Comparison of ENCODE assay signal across 14 cellular contexts in the genomic region with DNA sequence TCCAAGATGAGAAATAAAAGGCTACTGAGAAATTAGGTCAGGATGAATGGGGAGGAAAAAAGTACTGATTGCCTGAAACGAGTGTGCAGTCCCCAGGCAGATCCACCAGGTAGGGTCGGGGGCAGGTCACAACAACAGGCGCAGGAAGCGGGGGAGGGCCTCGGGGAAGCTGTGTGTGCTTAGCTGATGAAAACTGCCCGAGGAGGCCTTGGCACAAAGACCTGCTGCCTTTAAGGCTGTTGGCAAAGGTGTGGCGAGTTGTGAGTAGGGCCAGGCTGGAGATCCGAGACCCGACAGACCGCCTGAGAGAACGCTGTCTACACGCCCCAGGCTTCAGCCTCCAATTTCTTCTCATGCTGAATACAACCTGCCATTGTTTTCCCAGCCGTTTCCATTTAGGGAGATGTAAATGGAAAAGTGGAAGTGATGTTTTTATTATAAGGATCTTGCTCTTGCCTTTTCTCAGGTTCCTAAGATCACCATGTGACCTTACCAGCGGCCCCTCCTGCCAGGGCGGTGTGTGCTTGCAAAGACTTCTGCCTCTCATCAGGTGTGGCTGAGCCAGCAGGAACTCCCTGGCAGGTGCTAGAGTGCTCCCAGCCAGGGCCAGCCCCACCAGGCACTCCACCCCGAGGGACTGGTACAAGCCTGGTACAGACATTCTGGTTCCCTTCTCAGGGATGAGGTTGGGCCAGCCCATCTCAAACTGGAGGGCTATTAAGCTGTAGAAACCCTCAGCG.
DNase-seq lines count a peak whose midpoint lies in the region; ATAC-seq, FAIRE-seq and TF ChIP-seq lines count a peak whose summit lies in the region.
"Had no signal": no experiment of that assay in that cellular context is flagged by ENCODE, and none has a peak within 500 bp of the region (broad histone marks: within the 10 kb centered on the region; RNA-seq: fewer than 3 reads in every experiment).

No MANE protein-coding gene starts in this region.

- peaks cover 4 to 21% of the 10 kb centered on the region in 2 experiments for H3K36me3 ChIP-seq in SK-N-SH (replicated peaks in 1 of 2; ENCODE audit: control insufficient read depth in 1 of 2, insufficient read depth in 2 of 2, low read length in 1 of 2)
- peaks cover 9 to 25% of the 10 kb centered on the region in 2 experiments for H3K36me3 ChIP-seq in keratinocyte (ENCODE audit: control insufficient read depth in 2 of 2, extremely low read depth in 1 of 2, insufficient read depth in 2 of 2, low read length in 2 of 2)

- H2AFZ ChIP-seq in SK-N-SH (ENCODE audit: low read depth) (no peak overlapping the region), keratinocyte (ENCODE audit: control insufficient read depth, low read length) (no peak overlapping the region)

- no peak for TF ChIP-seq CTCF in SK-N-SH (IDR thresholded peaks at IDR 0.05)
- no peak for TF ChIP-seq CTCF in RWPE1 (conservative IDR thresholded peaks at IDR 0.05; ENCODE audit: low read depth)
- TF ChIP-seq CTCF in keratinocyte (optimal IDR thresholded peaks at IDR 0.05 in 1 of 3, IDR thresholded peaks at IDR 0.05 in 1 of 3, conservative IDR thresholded peaks at IDR 0.05 in 1 of 3; ENCODE audit: extremely low read depth in 1 of 3, insufficient read depth in 2 of 3, low read length in 3 of 3), result no peak
- no peak for TF ChIP-seq CTCF in type B pancreatic cell (conservative IDR thresholded peaks at IDR 0.05)

- H3K9me3 ChIP-seq in SK-N-SH, result no peaks in the 10 kb centered on the region
- no peaks in the 10 kb centered on the region for H3K9me3 ChIP-seq in keratinocyte (ENCODE audit: control insufficient read depth, low read depth, low read length)
- H3K9me3 ChIP-seq: A549, body of pancreas had no signal

- peak; percentile 55 for FAIRE-seq in keratinocyte (lab: Jason Lieb, UNC)
- FAIRE-seq: A549 had no signal

- H3K27me3 ChIP-seq in SK-N-SH (ENCODE audit: insufficient read depth), result no peaks in the 10 kb centered on the region
- H3K27me3 ChIP-seq in keratinocyte (ENCODE audit: control insufficient read depth, extremely low read depth, insufficient read depth, low read length), result no peaks in the 10 kb centered on the region
- H3K27me3 ChIP-seq: body of pancreas had no signal

- H3K9me3 Mint-ChIP-seq in type B pancreatic cell, result no peaks in the 10 kb centered on the region
- H3K9me3 Mint-ChIP-seq: activated T-cell treated with anti-CD3 and anti-CD28 coated beads, Interleukin-2, amount 50 U/mL, for 72 hours; stimulated activated naive CD8-positive, alpha-beta T cell treated with anti-CD3 and anti-CD28 coated beads, Interleukin-15, Interleukin-2, amounts not matched to agents 100 ng/mL and 50 ng/mL, for 24 hours had no signal

- H4K20me1 ChIP-seq in SK-N-SH (ENCODE audit: insufficient read depth) (peaks cover 41% of the 10 kb centered on the region), keratinocyte (ENCODE audit: control insufficient read depth, extremely low read depth, insufficient read depth, low read length) (no peaks in the 10 kb centered on the region)

- ATAC-seq in SK-N-SH treated with all-trans-retinoic acid at 6 μM for 48 hours, result no peak
- ATAC-seq: body of pancreas had no signal

- peaks cover 11 to 61% of the 10 kb centered on the region in 2 experiments for H3K4me1 ChIP-seq in SK-N-SH (ENCODE audit: control insufficient read depth in 1 of 2, insufficient read depth in 2 of 2, low read depth in 1 of 2, low read length in 1 of 2)
- peaks cover 71% of the 10 kb centered on the region for H3K4me1 ChIP-seq in keratinocyte (ENCODE audit: control insufficient read depth, extremely low read depth, insufficient read depth, low read length)
- H3K4me1 ChIP-seq: A549, body of pancreas had no signal

- no peak overlapping the region for H3K4me2 ChIP-seq in SK-N-SH
- H3K4me2 ChIP-seq in keratinocyte (ENCODE audit: control insufficient read depth, extremely low read depth, insufficient read depth, low read depth, low read length), result peak overlapping the region; percentile 51
- H3K4me2 ChIP-seq: A549 had no signal

- no peak for TF ChIP-seq EP300 in SK-N-SH (IDR thresholded peaks at IDR 0.05; ENCODE audit: borderline replicate concordance in 1 of 2, low read depth in 1 of 2, low read length in 1 of 2)

- H3K9ac ChIP-seq in SK-N-SH (no peak overlapping the region), keratinocyte (ENCODE audit: control insufficient read depth, extremely low read depth, insufficient read depth, low read length) (peak overlapping the region; percentile 6)

- no peaks in the 10 kb centered on the region for H3F3A ChIP-seq in SK-N-SH (replicated peaks; ENCODE audit: insufficient read depth)

- no peak overlapping the region for H3K4me3 ChIP-seq in SK-N-SH (ENCODE audit: low read depth in 2 of 2, low read length in 1 of 2)
- no peak overlapping the region for H3K4me3 ChIP-seq in keratinocyte (ENCODE audit: control insufficient read depth in 2 of 3, extremely low read depth in 1 of 3, insufficient read depth in 2 of 3, low read depth in 1 of 3, low read length in 3 of 3)
- H3K4me3 ChIP-seq: A549, body of pancreas had no signal

- POLR2A ChIA-PET in SK-N-SH (lab: Yijun Ruan, JAX) (no interaction called here), RWPE1 (lab: Yijun Ruan, JAX; ENCODE audit: low non-redundant PET) (no interaction called here)

- DNase-seq in SK-N-SH, result no peak
- peak; percentile 38 for DNase-seq in RWPE1 (ENCODE audit: low spot score)
- no peak for DNase-seq in keratinocyte (ENCODE audit: low read depth, low spot score)
- no peak for DNase-seq in type B pancreatic cell (ENCODE audit: extremely low spot score, unreplicated experiment)
- no peak for DNase-seq in SKM-1 (lab: John Stamatoyannopoulos, UW; ENCODE audit: unreplicated experiment)
- DNase-seq in DMS114 treated with DMSO at 0.1 percent for 48 hours (lab: John Stamatoyannopoulos, UW; ENCODE audit: unreplicated experiment), result no peak
- no peak for DNase-seq in NCI-H2171 (lab: John Stamatoyannopoulos, UW)
- DNase-seq: activated T-cell treated with anti-CD3 and anti-CD28 coated beads, Interleukin-2, amount 50 U/mL, for 72 hours; body of pancreas; DND-41; NCI-H1048 had no signal

- WGBS in SK-N-SH (ENCODE audit: low lambda C conversion rate), result 80% methylated on average over 16 of the region's 17 CpGs

- H3K36me3 Mint-ChIP-seq in type B pancreatic cell, result peaks cover 21% of the 10 kb centered on the region

- CTCF ChIA-PET in SK-N-SH (lab: Yijun Ruan, JAX) (interaction anchor here (3.1 kb wide), 1 partner anchor 18 kb away, joined by 19 read pairs; no protein-coding TSS in a partner anchor), RWPE1 (lab: Yijun Ruan, JAX) (no interaction called here)

- dilution Hi-C loops in keratinocyte (cut with MboI; ENCODE audit: extremely low pct_ligation_motif_present, low sequenced_read_pairs), result no loop called here

- peak overlapping the region; percentile 51 for H3K4me3 Mint-ChIP-seq in type B pancreatic cell
- H3K4me3 Mint-ChIP-seq: activated T-cell treated with anti-CD3 and anti-CD28 coated beads, Interleukin-2, amount 50 U/mL, for 72 hours; stimulated activated naive CD8-positive, alpha-beta T cell treated with anti-CD3 and anti-CD28 coated beads, Interleukin-15, Interleukin-2, amounts not matched to agents 100 ng/mL and 50 ng/mL, for 24 hours had no signal

- peaks cover 60% of the 10 kb centered on the region for H3K4me1 Mint-ChIP-seq in type B pancreatic cell (ENCODE audit: unreplicated experiment)

- H3K27ac ChIP-seq in SK-N-SH (ENCODE audit: low read depth in 2 of 2, low read length in 1 of 2) (peak overlapping the region in 1 of 2 experiments; percentile 81; a peak in 2 of 4 replicates), RWPE1 (peak overlapping the region; percentile 51), keratinocyte (ENCODE audit: control insufficient read depth, insufficient read depth, low read length) (peak overlapping the region; percentile 5)
- H3K27ac ChIP-seq: A549, body of pancreas had no signal

- peak overlapping the region; percentile 26 for H3K27ac Mint-ChIP-seq in type B pancreatic cell
- H3K27ac Mint-ChIP-seq: activated T-cell treated with anti-CD3 and anti-CD28 coated beads, Interleukin-2, amount 50 U/mL, for 72 hours; stimulated activated naive CD8-positive, alpha-beta T cell treated with anti-CD3 and anti-CD28 coated beads, Interleukin-15, Interleukin-2, amounts not matched to agents 100 ng/mL and 50 ng/mL, for 24 hours had no signal

- no peak for TF ChIP-seq RAD21 in SK-N-SH (IDR thresholded peaks at IDR 0.05; ENCODE audit: low read length)

- H3K27me3 Mint-ChIP-seq in type B pancreatic cell, result no peaks in the 10 kb centered on the region
- H3K27me3 Mint-ChIP-seq: stimulated activated naive CD8-positive, alpha-beta T cell treated with anti-CD3 and anti-CD28 coated beads, Interleukin-15, Interleukin-2, amounts not matched to agents 100 ng/mL and 50 ng/mL, for 24 hours had no signal

- H3K9me2 ChIP-seq in SK-N-SH, result no peaks in the 10 kb centered on the region

- no peaks in the 10 kb centered on the region for H3K9me1 ChIP-seq in keratinocyte (ENCODE audit: control insufficient read depth, extremely low read depth, insufficient read depth, low read length)

- peaks cover 34% of the 10 kb centered on the region for H3K79me2 ChIP-seq in SK-N-SH (ENCODE audit: insufficient read depth)
- peaks cover 39% of the 10 kb centered on the region for H3K79me2 ChIP-seq in keratinocyte (ENCODE audit: control insufficient read depth, insufficient read depth, low read length)

TF ChIP-seq in SK-N-SH treated with all-trans-retinoic acid at 6 μM for 48 hours, 23 proteins besides CTCF, POLR2A, EP300 and RAD21:
- peak; percentile 85 for TF ChIP-seq ZNF70 (CRISPR knock-in tag; IDR thresholded peaks at IDR 0.05)
- no peak for TF ChIP-seq BACH2 (CRISPR knock-in tag; IDR thresholded peaks at IDR 0.05; ENCODE audit: borderline replicate concordance)

TF ChIP-seq in SK-N-SH, 30 proteins besides CTCF, POLR2A, EP300 and RAD21 (continues in another document):
- TF ChIP-seq NRF1 (IDR thresholded peaks at IDR 0.05; ENCODE audit: low read depth, low read length) (no peak), RFX5 (IDR thresholded peaks at IDR 0.05; ENCODE audit: low read length) (no peak)
